In the genomic region with DNA sequence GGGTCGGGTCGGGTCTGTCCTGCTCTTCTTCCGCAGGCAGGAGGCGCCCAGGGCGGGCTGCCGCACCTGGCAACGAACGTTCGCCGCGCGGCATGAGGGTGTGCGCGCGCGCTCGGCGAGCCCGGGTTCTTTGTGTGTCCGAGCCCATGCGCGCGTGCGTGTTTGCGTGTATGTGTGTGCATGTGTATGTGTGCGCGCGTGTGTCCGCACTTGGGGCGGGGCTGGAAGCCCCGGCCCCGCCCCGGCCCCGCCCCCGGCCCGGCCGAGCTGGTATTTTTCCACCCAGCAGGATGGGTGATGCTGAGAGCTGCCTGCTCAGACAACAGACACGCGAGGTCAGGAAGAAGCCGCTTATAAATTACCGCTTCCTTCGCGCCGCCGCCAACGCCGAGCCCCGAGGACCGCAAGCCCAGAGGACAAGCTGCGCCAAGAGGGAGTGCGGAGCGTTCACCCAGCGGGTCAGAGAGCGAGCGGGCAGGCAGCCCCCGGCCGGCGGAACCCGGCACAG, we compare ENCODE assay signal across 8 cellular contexts. TPM values are rescaled to one million over a fixed set of nuclear protein-coding genes. Genes with fewer than 3 reads are reported as not detected.
DNase-seq lines count a peak whose midpoint lies in the region; ATAC-seq and TF ChIP-seq lines count a peak whose summit lies in the region.

A gene (plus strand): TSS at position 303 of the 508 bp plus-strand sequence. CDS start 41,029 bp downstream, outside the sequence.

- no peaks in the 10 kb centered on the region for H3K9me3 Mint-ChIP-seq in activated T-helper 2 cell treated with anti-CD3 and anti-CD28 coated beads, Interferon-gamma antibody, Interleukin-2, Interleukin-4, amounts not matched to agents 10 μg/mL and 5 μg/mL and 100 μg/mL, durations not matched to agents 14 hours and 24 hours and 36 hours
- no peaks in the 10 kb centered on the region for H3K9me3 Mint-ChIP-seq in nephron

- H3K27me3 ChIP-seq in RWPE2 (ENCODE audit: insufficient read depth, poor library complexity, severe bottlenecking), result no peaks in the 10 kb centered on the region

- H3K4me3 ChIP-seq in RWPE2 (ENCODE audit: severe bottlenecking) (peak within 1 kb of the TSS; percentile 55), fibroblast of pulmonary artery (replicated peaks; ENCODE audit: low read depth, low read length) (peak within 1 kb of the TSS; percentile 89)

- peak within 1 kb of the TSS; percentile 95 for H3K27ac Mint-ChIP-seq in activated T-helper 2 cell treated with anti-CD3 and anti-CD28 coated beads, Interferon-gamma antibody, Interleukin-2, Interleukin-4, amounts not matched to agents 10 μg/mL and 5 μg/mL and 100 μg/mL, durations not matched to agents 14 hours and 24 hours and 36 hours
- peak within 1 kb of the TSS; percentile 81 to 94 (median 90) for H3K27ac Mint-ChIP-seq in nephron

- H3K4me1 ChIP-seq in ES-I3 (ENCODE audit: insufficient read depth, low read length) (peaks cover 11% of the 10 kb centered on the region; the same call in 1 of the 2 replicates), RWPE2 (ENCODE audit: insufficient read depth, poor library complexity, severe bottlenecking) (peaks cover 3% of the 10 kb centered on the region)

- peak within 1 kb of the TSS; percentile 94 for H3K9ac ChIP-seq in ES-I3 (ENCODE audit: low read depth, low read length)

- intact Hi-C loops in activated T-helper 2 cell treated with anti-CD3 and anti-CD28 coated beads, Interferon-gamma antibody, Interleukin-2, Interleukin-4, amounts not matched to agents 10 μg/mL and 5 μg/mL and 100 μg/mL, durations not matched to agents 14 hours and 24 hours and 36 hours (cut with micrococcal nuclease), result loop anchor here (1.0 to 5.0 kb wide), 6 partner anchors 8 to 546 kb away; a partner anchor contains a TSS

- peak within 1 kb of the TSS; percentile 93 for H3K4me3 Mint-ChIP-seq in activated T-helper 2 cell treated with anti-CD3 and anti-CD28 coated beads, Interferon-gamma antibody, Interleukin-2, Interleukin-4, amounts not matched to agents 10 μg/mL and 5 μg/mL and 100 μg/mL, durations not matched to agents 14 hours and 24 hours and 36 hours (ENCODE audit: low read depth)
- peak within 1 kb of the TSS; percentile 94 to 98 (median 95) for H3K4me3 Mint-ChIP-seq in nephron

- peaks cover 35% of the 10 kb centered on the region for H3K4me1 Mint-ChIP-seq in activated T-helper 2 cell treated with anti-CD3 and anti-CD28 coated beads, Interferon-gamma antibody, Interleukin-2, Interleukin-4, amounts not matched to agents 10 μg/mL and 5 μg/mL and 100 μg/mL, durations not matched to agents 14 hours and 24 hours and 36 hours (ENCODE audit: low read depth)
- H3K4me1 Mint-ChIP-seq in nephron, result peaks cover 32% of the 10 kb centered on the region

- H3K27ac ChIP-seq in RWPE2 (ENCODE audit: poor library complexity, severe bottlenecking), result peak within 1 kb of the TSS; percentile 43

- H3K36me3 ChIP-seq in ES-I3 (ENCODE audit: insufficient read depth, low read length) (0 out of 2 replicates have a peak, but pooled peaks cover 3% of the 10 kb centered on the region), RWPE2 (ENCODE audit: low read depth) (no peaks in the 10 kb centered on the region)

- no peaks in the 10 kb centered on the region for H3K27me3 Mint-ChIP-seq in activated T-helper 2 cell treated with anti-CD3 and anti-CD28 coated beads, Interferon-gamma antibody, Interleukin-2, Interleukin-4, amounts not matched to agents 10 μg/mL and 5 μg/mL and 100 μg/mL, durations not matched to agents 14 hours and 24 hours and 36 hours (ENCODE audit: low read depth)
- H3K27me3 Mint-ChIP-seq in nephron (ENCODE audit: low read depth), result peaks cover 35% of the 10 kb centered on the region

- H3K36me3 Mint-ChIP-seq in activated T-helper 2 cell treated with anti-CD3 and anti-CD28 coated beads, Interferon-gamma antibody, Interleukin-2, Interleukin-4, amounts not matched to agents 10 μg/mL and 5 μg/mL and 100 μg/mL, durations not matched to agents 14 hours and 24 hours and 36 hours (ENCODE audit: low read depth), result peaks cover 29% of the 10 kb centered on the region
- peaks cover 4% of the 10 kb centered on the region for H3K36me3 Mint-ChIP-seq in nephron (ENCODE audit: low read depth)

- DNase-seq in H4 (ENCODE audit: low spot score) (peak; percentile 90), LoVo (ENCODE audit: low spot score) (peak; percentile 89), RWPE2 (ENCODE audit: low spot score) (peak; percentile 96), fibroblast of pulmonary artery (ENCODE audit: low read depth) (peak; percentile 95)
- peak; percentile 91 for DNase-seq in activated T-helper 2 cell treated with anti-CD3 and anti-CD28 coated beads, Interferon-gamma antibody, Interleukin-2, Interleukin-4, amounts not matched to agents 10 μg/mL and 5 μg/mL and 100 μg/mL, durations not matched to agents 14 hours and 24 hours and 36 hours (ENCODE audit: low spot score)
- peak; percentile 92 for DNase-seq in stimulated activated naive CD8-positive, alpha-beta T cell treated with anti-CD3 and anti-CD28 coated beads, Interleukin-15, Interleukin-2, amounts not matched to agents 100 U/mL and 50 U/mL, for 24 hours

- peak; percentile 82 for ATAC-seq in RWPE2 (ENCODE audit: low read depth)
- ATAC-seq in stimulated activated naive CD8-positive, alpha-beta T cell treated with anti-CD3 and anti-CD28 coated beads, Interleukin-15, Interleukin-2, amounts not matched to agents 100 U/mL and 50 U/mL, for 24 hours, result peak; percentile 81

- H3K9me3 ChIP-seq in ES-I3 (ENCODE audit: control insufficient read depth, insufficient read depth, low read length), result no peaks in the 10 kb centered on the region
- H3K9me3 ChIP-seq in RWPE2 (ENCODE audit: severe bottlenecking), result no peaks in the 10 kb centered on the region

- peak; percentile 59 for TF ChIP-seq CTCF in RWPE2 (IDR thresholded peaks at IDR 0.05; ENCODE audit: poor library complexity, severe bottlenecking)
- TF ChIP-seq CTCF in fibroblast of pulmonary artery (IDR thresholded peaks at IDR 0.05; ENCODE audit: low read length, missing control alignments), result peak; percentile 20
- TF ChIP-seq CTCF in nephron (IDR thresholded peaks at IDR 0.05; ENCODE audit: unreplicated experiment in 3 of 3), result peak in 2 of 3 experiments; percentile 38 to 43

RNA-seq across cellular contexts. Expression of the gene that starts here (rescaled TPM):
- 24.4 and 29.8 TPM in 2 replicates for total RNA-seq in H4 (2014; rRNA removed; shearing (Covaris generic))
- total RNA-seq in activated T-helper 2 cell treated with anti-CD3 and anti-CD28 coated beads, Interferon-gamma antibody, Interleukin-2, Interleukin-4, amounts not matched to agents 10 μg/mL and 5 μg/mL and 100 μg/mL, durations not matched to agents 14 hours and 24 hours and 36 hours, result 55.1 and 55.8 TPM in 2 replicates

Comparison
In these comparisons a context has a peak if more than half of its experiments do, and no peak if none do; other contexts are left out.
1. Peak in every context shown above with its lines: DNase-seq, ATAC-seq, H3K4me3 ChIP-seq and H3K27ac ChIP-seq.